1 cellular context compared by ENCODE assay signal in the genomic region with DNA sequence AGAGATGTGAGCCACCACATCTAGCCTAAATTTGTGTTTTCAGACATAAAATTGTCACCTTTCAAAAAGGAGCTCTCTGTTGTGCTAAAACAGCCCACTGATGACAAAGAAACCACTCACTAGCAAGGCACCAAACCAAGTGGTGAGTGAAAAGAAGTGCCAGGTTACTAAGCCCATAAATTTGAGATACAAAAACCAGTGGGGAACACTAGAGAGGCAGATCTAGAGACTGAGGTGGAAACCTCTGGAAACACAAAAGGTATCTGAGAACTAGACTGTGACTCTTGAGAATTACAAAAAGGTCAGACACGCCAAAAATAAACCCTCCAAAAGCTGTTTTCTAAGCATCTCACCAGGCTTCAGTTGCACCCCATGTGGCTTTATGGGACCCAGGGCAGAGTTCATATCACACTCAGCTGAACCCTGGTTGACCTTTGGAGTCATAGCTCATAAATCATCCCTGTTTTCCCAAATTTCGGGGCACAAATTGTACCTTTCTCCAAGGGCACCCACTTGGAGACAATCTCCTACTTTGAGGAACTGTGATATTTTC.
TF ChIP-seq lines count a peak whose summit lies in the region.

No MANE protein-coding gene starts in this region.

TF ChIP-seq in H1, 55 proteins besides CTCF, POLR2A, EP300 and RAD21:
- TF ChIP-seq KDM1A (IDR thresholded peaks at IDR 0.05; ENCODE audit: borderline replicate concordance, low read length) (0 out of 2 replicates have a peak, but pooled peaks have one; percentile 7), GABPA (IDR thresholded peaks at IDR 0.05; ENCODE audit: borderline replicate concordance, insufficient read depth, low read length) (no peak)
